Comparison of ENCODE assay signal across 20 cellular contexts in the genomic region with DNA sequence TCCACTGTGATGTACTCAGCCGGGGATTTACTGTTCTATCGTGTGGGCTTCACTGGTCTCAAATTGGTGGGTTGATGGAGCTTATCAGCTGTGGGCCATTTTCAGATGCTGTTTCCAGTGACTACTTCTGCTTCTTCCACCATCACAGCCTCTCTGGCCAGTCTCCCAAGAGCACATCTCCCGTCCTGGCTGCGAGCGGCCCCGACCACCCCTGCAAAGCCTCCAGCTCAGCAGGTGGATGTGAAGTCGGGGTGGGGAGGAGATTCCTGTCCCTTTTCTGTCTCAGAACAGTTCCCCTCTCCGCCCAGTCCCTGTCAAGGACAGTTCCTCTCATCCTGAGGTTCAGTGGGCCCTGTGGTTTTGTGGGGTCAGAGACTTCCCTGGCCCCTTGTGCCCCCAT. TPM values are rescaled to one million over a fixed set of nuclear protein-coding genes. Genes with fewer than 3 reads are reported as not detected.
"Had no signal": no experiment of that assay in that cellular context is flagged by ENCODE, and none has a peak within 500 bp of the region (broad histone marks: within the 10 kb centered on the region; RNA-seq: fewer than 3 reads in every experiment).

No MANE protein-coding gene starts in this region.

- H3K27ac ChIP-seq: body of pancreas, esophagus muscularis mucosa, right lobe of liver, tibial nerve had no signal

- H3K36me3 Mint-ChIP-seq: activated naive CD4-positive, alpha-beta T cell treated with anti-CD3 and anti-CD28 coated beads, Interleukin-2, amount 10 ng/mL, durations not matched to agents 7 days and 5 days had no signal

- H3K9me3 Mint-ChIP-seq: activated B cell treated with CpG ODN at 0.5 μM for 24 hours had no signal

- H3K4me3 Mint-ChIP-seq: activated B cell treated with CpG ODN at 0.5 μM for 24 hours; activated naive CD4-positive, alpha-beta T cell treated with anti-CD3 and anti-CD28 coated beads, Interleukin-2, amount 10 ng/mL, durations not matched to agents 7 days and 5 days; neural crest cell had no signal

- H3K27ac Mint-ChIP-seq: activated B cell treated with CpG ODN at 0.5 μM for 24 hours; activated naive CD4-positive, alpha-beta T cell treated with anti-CD3 and anti-CD28 coated beads, Interleukin-2, amount 10 ng/mL, durations not matched to agents 7 days and 5 days; activated T-helper 2 cell treated with anti-CD3 and anti-CD28 coated beads, Interferon-gamma antibody, Interleukin-2, Interleukin-4, amounts not matched to agents 10 μg/mL and 5 μg/mL and 100 μg/mL, durations not matched to agents 14 hours and 24 hours and 36 hours had no signal

- H3K36me3 ChIP-seq: esophagus muscularis mucosa, right lobe of liver, tibial nerve had no signal

- H3K27me3 ChIP-seq: body of pancreas, right lobe of liver had no signal

- H3K4me1 ChIP-seq: body of pancreas, right lobe of liver, tibial nerve had no signal

- H3K4me3 ChIP-seq: body of pancreas, esophagus muscularis mucosa, right lobe of liver, tibial nerve had no signal

- DNase-seq: activated B cell treated with CpG ODN at 0.5 μM for 24 hours; activated CD4-positive, alpha-beta T cell treated with anti-CD3 and anti-CD28 coated beads for 48 hours; activated naive CD4-positive, alpha-beta T cell treated with anti-CD3 and anti-CD28 coated beads, Interleukin-2, amount 10 ng/mL, durations not matched to agents 7 days and 5 days; amygdala; body of pancreas; caudate nucleus; hypothalamus; stimulated activated CD4-positive, alpha-beta T cell treated with anti-CD3 and anti-CD28 coated beads, Interleukin-1b, Interleukin-23, amount 100 ng/mL, for 48 hours; substantia nigra; T-helper 2 cell had no signal

- ATAC-seq: body of pancreas, right lobe of liver had no signal

- H3K9me3 ChIP-seq: body of pancreas, esophagus muscularis mucosa, right lobe of liver, tibial nerve had no signal

RNA-seq across cellular contexts. Expression of a gene that starts 20.2 kb away (rescaled TPM):
- total RNA-seq: activated B cell treated with CpG ODN at 0.5 μM for 24 hours, glomerular endothelial cell, neural crest cell had no signal

RNA-seq across cellular contexts. Expression of a gene that starts 33.2 kb away (rescaled TPM):
- total RNA-seq: activated B cell treated with CpG ODN at 0.5 μM for 24 hours; activated T-helper 2 cell treated with anti-CD3 and anti-CD28 coated beads, Interferon-gamma antibody, Interleukin-2, Interleukin-4, amounts not matched to agents 10 μg/mL and 5 μg/mL and 100 μg/mL, durations not matched to agents 14 hours and 24 hours and 36 hours; body of pancreas; esophagus muscularis mucosa; fibroblast of villous mesenchyme; glomerular endothelial cell; kidney epithelial cell; neural crest cell; osteocyte; pulmonary artery endothelial cell; tibial nerve had no signal
